ENCODE assay signal across 14 cellular contexts in genomic region chr1:245317253-245317652, GRCh38.
DNase-seq lines count a peak whose midpoint lies in the region; TF ChIP-seq lines count a peak whose summit lies in the region.
"Had no signal": no experiment of that assay in that cellular context is flagged by ENCODE, and none has a peak within 500 bp of the region (broad histone marks: within the 10 kb centered on the region; RNA-seq: fewer than 3 reads in every experiment).

No MANE protein-coding gene starts in this region.

- H2AFZ ChIP-seq in neural cell (ENCODE audit: low read depth, low read length) (no peak overlapping the region), smooth muscle cell (ENCODE audit: low read depth) (no peak overlapping the region)

- H3K4me1 ChIP-seq in smooth muscle cell (ENCODE audit: low read depth) (peaks cover 14% of the 10 kb centered on the region), SJCRH30 (peaks cover 10% of the 10 kb centered on the region)
- H3K4me1 ChIP-seq: HAP-1 had no signal

- H3K9ac ChIP-seq in neural cell (ENCODE audit: low read length), result no peak overlapping the region
- H3K9ac ChIP-seq in smooth muscle cell (ENCODE audit: low read depth), result no peak overlapping the region

- no peak for TF ChIP-seq RAD21 in neural cell (conservative IDR thresholded peaks at IDR 0.05)

- DNase-seq in NCI-H2227 (lab: John Stamatoyannopoulos, UW; ENCODE audit: unreplicated experiment) (peak; percentile 34), NCI-H2227 treated with DMSO at 0.1 percent for 48 hours (lab: John Stamatoyannopoulos, UW) (no peak), islet precursor cell (peak; percentile 68), smooth muscle cell (lab: John Stamatoyannopoulos, UW; ENCODE audit: unreplicated experiment) (no peak), EL (no peak), SJCRH30 (no peak)
- no peak for DNase-seq in activated CD4-positive, alpha-beta T cell treated with anti-CD3 and anti-CD28 coated beads, Interleukin-2, amount 10 ng/mL, durations not matched to agents 7 days and 5 days
- DNase-seq: CD8-positive, alpha-beta T cell; COR-L47 had no signal

- H3F3A ChIP-seq in neural cell (ENCODE audit: insufficient read depth, low read length, poor library complexity, severe bottlenecking), result no peaks in the 10 kb centered on the region
- peaks cover 23% of the 10 kb centered on the region for H3F3A ChIP-seq in smooth muscle cell (ENCODE audit: low read depth)

- no peak overlapping the region for H3K4me3 Mint-ChIP-seq in activated CD4-positive, alpha-beta T cell treated with anti-CD3 and anti-CD28 coated beads, Interleukin-2, amount 10 ng/mL, durations not matched to agents 7 days and 5 days
- H3K4me3 Mint-ChIP-seq: CD8-positive, alpha-beta T cell had no signal

- H3K9me3 ChIP-seq in neural cell (ENCODE audit: low read length) (no peaks in the 10 kb centered on the region), smooth muscle cell (replicated peaks; ENCODE audit: low read depth) (no peaks in the 10 kb centered on the region), SJCRH30 (replicated peaks) (no peaks in the 10 kb centered on the region)
- H3K9me3 ChIP-seq: HAP-1 had no signal

- no peaks in the 10 kb centered on the region for H3K36me3 Mint-ChIP-seq in activated CD4-positive, alpha-beta T cell treated with anti-CD3 and anti-CD28 coated beads, Interleukin-2, amount 10 ng/mL, durations not matched to agents 7 days and 5 days (ENCODE audit: low read depth)
- H3K36me3 Mint-ChIP-seq: CD8-positive, alpha-beta T cell had no signal

- H3K4me1 Mint-ChIP-seq in activated CD4-positive, alpha-beta T cell treated with anti-CD3 and anti-CD28 coated beads, Interleukin-2, amount 10 ng/mL, durations not matched to agents 7 days and 5 days, result no peaks in the 10 kb centered on the region

- H3K27me3 ChIP-seq in neural cell (ENCODE audit: insufficient read depth, low read depth, low read length) (peaks cover 12% of the 10 kb centered on the region), smooth muscle cell (ENCODE audit: low read depth) (no peaks in the 10 kb centered on the region), SJCRH30 (no peaks in the 10 kb centered on the region)

- CTCF ChIA-PET in activated CD4-positive, alpha-beta T cell treated with anti-CD3 and anti-CD28 coated beads, Interleukin-2, amount 10 ng/mL, durations not matched to agents 7 days and 5 days (lab: Charles Lee), result interaction anchor here (0.6 to 0.7 kb wide), 2 partner anchors 11 to 160 kb away, joined by 3 to 4 read pairs; no protein-coding TSS in a partner anchor

- H3K27ac Mint-ChIP-seq in activated CD4-positive, alpha-beta T cell treated with anti-CD3 and anti-CD28 coated beads, Interleukin-2, amount 10 ng/mL, durations not matched to agents 7 days and 5 days, result no peak overlapping the region
- H3K27ac Mint-ChIP-seq: CD14-positive monocyte; CD8-positive, alpha-beta T cell had no signal

- no peak overlapping the region for H3K4me3 ChIP-seq in neural cell (ENCODE audit: low read length)
- no peak overlapping the region for H3K4me3 ChIP-seq in smooth muscle cell
- H3K4me3 ChIP-seq in SJCRH30, result no peak overlapping the region
- H3K4me3 ChIP-seq: HAP-1 had no signal

- TF ChIP-seq EP300 in neural cell (conservative IDR thresholded peaks at IDR 0.05; ENCODE audit: poor library complexity, severe bottlenecking), result no peak

- no peaks in the 10 kb centered on the region for H3K9me2 ChIP-seq in neural cell (ENCODE audit: insufficient read depth, low read length)

- no peaks in the 10 kb centered on the region for H3K27me3 Mint-ChIP-seq in activated CD4-positive, alpha-beta T cell treated with anti-CD3 and anti-CD28 coated beads, Interleukin-2, amount 10 ng/mL, durations not matched to agents 7 days and 5 days

- H3K79me2 ChIP-seq in neural cell (replicated peaks; ENCODE audit: insufficient read depth, low read length) (no peaks in the 10 kb centered on the region), smooth muscle cell (ENCODE audit: low read depth) (peaks cover 32% of the 10 kb centered on the region)

- no peak for TF ChIP-seq CTCF in neural cell (IDR thresholded peaks at IDR 0.05; ENCODE audit: poor library complexity, severe bottlenecking)
- TF ChIP-seq CTCF in smooth muscle cell (IDR thresholded peaks at IDR 0.05; ENCODE audit: borderline replicate concordance, insufficient read depth, poor library complexity, severe bottlenecking), result no peak

- H3K4me2 ChIP-seq in neural cell (ENCODE audit: low read length) (no peak overlapping the region), smooth muscle cell (peak overlapping the region; percentile 15)

- H3K36me3 ChIP-seq in neural cell (ENCODE audit: insufficient read depth, low read length) (no peaks in the 10 kb centered on the region), smooth muscle cell (ENCODE audit: low read depth) (no peaks in the 10 kb centered on the region), SJCRH30 (no peaks in the 10 kb centered on the region)
- H3K36me3 ChIP-seq: HAP-1 had no signal

- WGBS in smooth muscle cell (ENCODE audit: low lambda C conversion rate), result 43% methylated on average over 6 of the region's 6 CpGs

- POLR2A ChIA-PET in activated CD4-positive, alpha-beta T cell treated with anti-CD3 and anti-CD28 coated beads, Interleukin-2, amount 10 ng/mL, durations not matched to agents 7 days and 5 days (lab: Charles Lee), result no interaction called here

- no peak overlapping the region for H3K27ac ChIP-seq in neural cell (ENCODE audit: low read length)
- H3K27ac ChIP-seq in smooth muscle cell (ENCODE audit: low read depth), result peak overlapping the region; percentile 32
- no peak overlapping the region for H3K27ac ChIP-seq in SJCRH30
- H3K27ac ChIP-seq: 22Rv1, HL-60 had no signal

- H3K9me3 Mint-ChIP-seq in activated CD4-positive, alpha-beta T cell treated with anti-CD3 and anti-CD28 coated beads, Interleukin-2, amount 10 ng/mL, durations not matched to agents 7 days and 5 days, result no peaks in the 10 kb centered on the region
- H3K9me3 Mint-ChIP-seq: CD8-positive, alpha-beta T cell had no signal

- H4K20me1 ChIP-seq in neural cell (ENCODE audit: insufficient read depth) (no peaks in the 10 kb centered on the region), smooth muscle cell (ENCODE audit: low read depth) (peaks cover 96% of the 10 kb centered on the region)

TF ChIP-seq in neural cell, 6 proteins besides CTCF, POLR2A, EP300 and RAD21:
- no peak for TF ChIP-seq SMC3 (conservative IDR thresholded peaks at IDR 0.05; ENCODE audit: poor library complexity)
- TF ChIP-seq REST (IDR thresholded peaks at IDR 0.05; ENCODE audit: borderline replicate concordance), result no peak
- no peak for TF ChIP-seq EZH2 (IDR thresholded peaks at IDR 0.05; ENCODE audit: borderline replicate concordance, insufficient read depth, low read length, poor library complexity, severe bottlenecking)
- TF ChIP-seq POLR2AphosphoS5 (IDR thresholded peaks at IDR 0.05), result peak; percentile 22
- no peak for TF ChIP-seq MXI1 (conservative IDR thresholded peaks at IDR 0.05; ENCODE audit: poor library complexity, severe bottlenecking)
- TF ChIP-seq TAF1 (IDR thresholded peaks at IDR 0.05; ENCODE audit: low read depth), result no peak

Comparison
In these comparisons a context has a peak if more than half of its experiments do, and no peak if none do; other contexts are left out.
1. DNase-seq: peak in NCI-H2227 (single experiment) and islet precursor cell (single experiment); none in NCI-H2227 treated with DMSO at 0.1 percent for 48 hours (single experiment), smooth muscle cell (single experiment), EL (single experiment), SJCRH30 (0 of 2) and activated CD4-positive, alpha-beta T cell treated with anti-CD3 and anti-CD28 coated beads, Interleukin-2, amount 10 ng/mL, durations not matched to agents 7 days and 5 days (single experiment).